In the genomic region with DNA sequence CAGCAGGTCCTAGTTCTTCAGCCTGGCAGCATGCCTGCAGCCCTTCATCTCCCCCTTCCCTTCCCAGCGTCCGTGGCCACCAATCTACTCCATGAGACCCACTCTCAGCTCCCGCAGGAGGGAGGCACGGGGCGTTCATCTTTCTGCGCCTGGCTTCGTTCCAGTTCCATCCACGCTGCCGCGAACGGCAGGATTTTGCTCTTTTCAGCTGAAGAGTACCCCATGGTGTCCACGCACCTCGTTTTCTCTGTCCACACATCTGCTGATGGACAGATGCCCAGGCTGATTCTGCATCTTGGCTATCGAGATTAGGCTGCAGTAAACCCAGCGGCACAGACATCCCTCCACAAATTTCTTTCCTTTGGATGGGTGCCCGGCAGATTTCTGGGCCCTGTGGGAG, we compare ENCODE assay signal across 11 cellular contexts. TPM values are rescaled to one million over a fixed set of nuclear protein-coding genes. Genes with fewer than 3 reads are reported as not detected.
"Had no signal": no experiment of that assay in that cellular context is flagged by ENCODE, and none has a peak within 500 bp of the region (broad histone marks: within the 10 kb centered on the region; RNA-seq: fewer than 3 reads in every experiment).

No MANE protein-coding gene starts in this region.

- H3K4me3 Mint-ChIP-seq: activated CD4-positive, alpha-beta memory T cell treated with anti-CD3 and anti-CD28 coated beads for 36 hours; activated naive CD8-positive, alpha-beta T cell treated with anti-CD3 and anti-CD28 coated beads, Interleukin-2, amount 10 ng/mL, durations not matched to agents 7 days and 5 days; natural killer cell had no signal

- H3K36me3 Mint-ChIP-seq: activated CD4-positive, alpha-beta memory T cell treated with anti-CD3 and anti-CD28 coated beads for 36 hours; activated naive CD8-positive, alpha-beta T cell treated with anti-CD3 and anti-CD28 coated beads, Interleukin-2, amount 10 ng/mL, durations not matched to agents 7 days and 5 days; natural killer cell had no signal

- H3K36me3 ChIP-seq: breast epithelium, suprapubic skin, upper lobe of left lung had no signal

- H3K4me1 ChIP-seq: breast epithelium had no signal

- H3K27me3 ChIP-seq: breast epithelium, upper lobe of left lung had no signal

- H3K27ac Mint-ChIP-seq: activated CD4-positive, alpha-beta memory T cell treated with anti-CD3 and anti-CD28 coated beads for 36 hours; activated naive CD8-positive, alpha-beta T cell treated with anti-CD3 and anti-CD28 coated beads, Interleukin-2, amount 10 ng/mL, durations not matched to agents 7 days and 5 days; natural killer cell had no signal

- H3K27ac ChIP-seq: suprapubic skin had no signal

- H3K9me3 Mint-ChIP-seq: activated CD4-positive, alpha-beta memory T cell treated with anti-CD3 and anti-CD28 coated beads for 36 hours; activated naive CD8-positive, alpha-beta T cell treated with anti-CD3 and anti-CD28 coated beads, Interleukin-2, amount 10 ng/mL, durations not matched to agents 7 days and 5 days; natural killer cell had no signal

- H3K9me3 ChIP-seq: breast epithelium, mucosa of descending colon, suprapubic skin, upper lobe of left lung had no signal

- H3K4me3 ChIP-seq: breast epithelium, mucosa of descending colon, suprapubic skin, upper lobe of left lung had no signal

- H3K4me1 Mint-ChIP-seq: natural killer cell had no signal

- DNase-seq: activated CD4-positive, alpha-beta memory T cell treated with anti-CD3 and anti-CD28 coated beads for 36 hours; activated gamma-delta T cell treated with Interleukin-2 at 50 U/mL for 16 hours; activated naive CD8-positive, alpha-beta T cell treated with anti-CD3 and anti-CD28 coated beads, Interleukin-2, amount 10 ng/mL, durations not matched to agents 7 days and 5 days; stimulated activated CD4-positive, alpha-beta T cell treated with anti-CD3 and anti-CD28 coated beads, Interleukin-4, amount 100 ng/mL, for 1 hour; stimulated activated CD8-positive, alpha-beta memory T cell treated with anti-CD3 and anti-CD28 coated beads, Interleukin-4, amount 100 ng/mL, for 48 hours; stimulated activated naive CD8-positive, alpha-beta T cell treated with anti-CD3 and anti-CD28 coated beads, Interleukin-15, Interleukin-2, amounts not matched to agents 100 U/mL and 50 U/mL, for 24 hours had no signal

RNA-seq across cellular contexts. Expression of gene NKD2, which starts 30.6 kb away (rescaled TPM):
- total RNA-seq: natural killer cell had no signal
